ENCODE assay signal across 3 cellular contexts in genomic region chr4:44287505-44287904, GRCh38.
"Had no signal": no experiment of that assay in that cellular context is flagged by ENCODE, and none has a peak within 500 bp of the region (broad histone marks: within the 10 kb centered on the region; RNA-seq: fewer than 3 reads in every experiment).

No MANE protein-coding gene starts in this region.

- H3K4me3 ChIP-seq: GM12878 had no signal

- DNase-seq: GDM1, GF-D8 had no signal
